In the genomic region with DNA sequence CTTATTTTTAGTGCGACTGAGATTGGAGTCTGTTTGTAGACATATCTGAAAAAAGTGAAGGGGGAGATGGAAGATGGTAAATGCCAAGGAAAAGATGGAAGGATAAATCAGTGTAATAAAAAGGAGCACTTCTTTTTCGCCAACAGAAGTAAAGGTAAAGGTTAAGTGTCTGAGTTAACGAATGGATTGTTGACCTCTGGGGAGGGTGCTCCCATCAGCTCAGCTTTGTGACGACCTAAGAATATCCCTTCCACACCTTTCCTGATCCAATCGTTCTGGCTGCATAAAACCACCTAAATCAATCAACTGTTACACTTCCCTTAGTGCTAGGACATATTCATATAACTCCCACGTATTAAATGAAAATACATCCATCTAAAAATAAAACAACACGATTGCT, we compare ENCODE assay signal across 1 cellular context.
TF ChIP-seq lines count a peak whose summit lies in the region.

No MANE protein-coding gene starts in this region.

TF ChIP-seq in GM23338, 12 proteins besides CTCF, POLR2A, EP300 and RAD21 (continued from another document):
- TF ChIP-seq ZNF462 (CRISPR knock-in tag; IDR thresholded peaks at IDR 0.05) (no peak), EZH2phosphoT487 (IDR thresholded peaks at IDR 0.05; ENCODE audit: unreplicated experiment) (no peak), NANOG (IDR thresholded peaks at IDR 0.05; ENCODE audit: borderline replicate concordance) (no peak), EZH2 (IDR thresholded peaks at IDR 0.05; ENCODE audit: low read depth, unreplicated experiment) (no peak), ZNF114 (CRISPR knock-in tag; IDR thresholded peaks at IDR 0.05) (no peak), POLR2AphosphoS5 (IDR thresholded peaks at IDR 0.05; ENCODE audit: low read depth) (no peak), JUNB (IDR thresholded peaks at IDR 0.05; ENCODE audit: unreplicated experiment) (no peak), CREB1 (CRISPR knock-in tag; IDR thresholded peaks at IDR 0.05; ENCODE audit: low read depth) (no peak), STAT1 (IDR thresholded peaks at IDR 0.05; ENCODE audit: unreplicated experiment) (no peak), ZNF331 (CRISPR knock-in tag; IDR thresholded peaks at IDR 0.05; ENCODE audit: low read depth) (no peak)
- TF ChIP-seq, protein P1, sequence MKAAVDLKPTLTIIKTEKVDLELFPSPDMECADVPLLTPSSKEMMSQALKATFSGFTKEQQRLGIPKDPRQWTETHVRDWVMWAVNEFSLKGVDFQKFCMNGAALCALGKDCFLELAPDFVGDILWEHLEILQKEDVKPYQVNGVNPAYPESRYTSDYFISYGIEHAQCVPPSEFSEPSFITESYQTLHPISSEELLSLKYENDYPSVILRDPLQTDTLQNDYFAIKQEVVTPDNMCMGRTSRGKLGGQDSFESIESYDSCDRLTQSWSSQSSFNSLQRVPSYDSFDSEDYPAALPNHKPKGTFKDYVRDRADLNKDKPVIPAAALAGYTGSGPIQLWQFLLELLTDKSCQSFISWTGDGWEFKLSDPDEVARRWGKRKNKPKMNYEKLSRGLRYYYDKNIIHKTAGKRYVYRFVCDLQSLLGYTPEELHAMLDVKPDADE (IDR thresholded peaks at IDR 0.05): no peak
TF ChIP-seq in GM23338: peak in this region for 0.
